8 cellular contexts compared by ENCODE assay signal in the genomic region with DNA sequence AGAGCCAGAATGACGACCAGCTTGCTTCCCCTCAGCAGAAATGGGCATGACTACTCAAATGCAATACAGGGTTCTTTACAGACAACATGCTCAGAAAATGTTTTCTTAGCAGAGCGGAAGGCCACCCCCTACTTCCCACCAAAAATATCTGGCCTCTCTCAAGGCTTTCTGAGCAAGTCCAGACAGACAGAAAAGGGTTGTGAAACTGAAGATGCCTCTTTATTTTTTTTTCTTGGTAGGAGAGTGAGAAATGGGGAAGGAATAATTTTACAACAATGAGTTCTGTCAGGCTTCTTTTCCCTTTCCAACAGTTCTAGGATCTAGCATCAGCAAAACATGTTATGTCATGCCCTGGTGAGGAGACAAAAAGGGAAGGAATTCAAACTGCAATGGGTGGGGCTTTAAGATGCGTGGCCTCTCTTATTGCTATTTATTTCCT.
A peak's percentile ranks its signal among the peaks of the same experiment; 100 is the strongest.
DNase-seq lines count a peak whose midpoint lies in the region; ATAC-seq and TF ChIP-seq lines count a peak whose summit lies in the region.

No MANE protein-coding gene starts in this region.

- H3K4me3 ChIP-seq in skin epidermis, result no peak overlapping the region

- H3K27ac ChIP-seq in skin epidermis, result peak overlapping the region in 20 of 21 experiments; percentile 64 to 94 (median 80)

- H3K27ac Mint-ChIP-seq in HFFc6, result peak overlapping the region; percentile 92

- peak; percentile 58 for DNase-seq in HFFc6
- peak; percentile 67 for DNase-seq in amniotic epithelial cell (ENCODE audit: low read depth)
- DNase-seq in left ventricle myocardium superior, result no peak
- DNase-seq in NCI-H2227 (lab: John Stamatoyannopoulos, UW; ENCODE audit: unreplicated experiment), result no peak
- DNase-seq in effector CD4-positive, alpha-beta T cell, result no peak
- DNase-seq in SW 1271 (lab: John Stamatoyannopoulos, UW), result no peak
- DNase-seq in NCI-H748 (lab: John Stamatoyannopoulos, UW; ENCODE audit: unreplicated experiment), result no peak

- H3K4me1 Mint-ChIP-seq in HFFc6 (ENCODE audit: low read depth), result peaks cover 67% of the 10 kb centered on the region

- H3K36me3 Mint-ChIP-seq in HFFc6 (ENCODE audit: low read depth), result peaks cover 14% of the 10 kb centered on the region

- no peak for TF ChIP-seq CTCF in HFFc6 (IDR thresholded peaks at IDR 0.05)

- no peaks in the 10 kb centered on the region for H3K27me3 Mint-ChIP-seq in HFFc6 (ENCODE audit: insufficient read depth)

- peaks cover 6% of the 10 kb centered on the region for H3K9me3 Mint-ChIP-seq in HFFc6

- intact Hi-C loops in left ventricle myocardium superior (cut with micrococcal nuclease), result no loop called here

- peak overlapping the region; percentile 24 for H3K4me3 Mint-ChIP-seq in HFFc6

- ATAC-seq in left ventricle myocardium superior, result peak; percentile 92

Comparison
In these comparisons a context has a peak if more than half of its experiments do, and no peak if none do; other contexts are left out.
1. DNase-seq: peak in HFFc6 (single experiment) and amniotic epithelial cell (single experiment); none in left ventricle myocardium superior (single experiment), NCI-H2227 (single experiment), effector CD4-positive, alpha-beta T cell (single experiment), SW 1271 (0 of 2) and NCI-H748 (single experiment).